In genomic region chr1:9111957-9112356, GRCh38 we compare ENCODE assay signal across 21 cellular contexts. TPM values are rescaled to one million over a fixed set of nuclear protein-coding genes. Genes with fewer than 3 reads are reported as not detected.
DNase-seq lines count a peak whose midpoint lies in the region; ATAC-seq and TF ChIP-seq lines count a peak whose summit lies in the region.
"Had no signal": no experiment of that assay in that cellular context is flagged by ENCODE, and none has a peak within 500 bp of the region (broad histone marks: within the 10 kb centered on the region; RNA-seq: fewer than 3 reads in every experiment).

No MANE protein-coding gene starts in this region.

- no peak overlapping the region for H3K4me3 Mint-ChIP-seq in activated CD8-positive, alpha-beta T cell treated with anti-CD3 and anti-CD28 coated beads for 36 hours
- no peak overlapping the region for H3K4me3 Mint-ChIP-seq in activated CD8-positive, alpha-beta T cell treated with anti-CD3 and anti-CD28 coated beads, Interleukin-2, amount 10 ng/mL, durations not matched to agents 7 days and 5 days
- no peak overlapping the region for H3K4me3 Mint-ChIP-seq in MCF 10A (ENCODE audit: unreplicated experiment)
- H3K4me3 Mint-ChIP-seq: activated naive CD8-positive, alpha-beta T cell treated with anti-CD3 and anti-CD28 coated beads, Interleukin-2, amount 10 ng/mL, durations not matched to agents 7 days and 5 days; naive thymus-derived CD8-positive, alpha-beta T cell had no signal

- H3K4me1 ChIP-seq in ovary (ENCODE audit: insufficient read depth), result peaks cover 1% of the 10 kb centered on the region

- no peak for TF ChIP-seq CTCF in activated CD8-positive, alpha-beta T cell treated with anti-CD3 and anti-CD28 coated beads for 36 hours (IDR thresholded peaks at IDR 0.05)
- TF ChIP-seq CTCF in GM12865 (IDR thresholded peaks at IDR 0.05; ENCODE audit: insufficient read depth, low read depth, low read length, missing control alignments) (no peak), MCF 10A (IDR thresholded peaks at IDR 0.05; ENCODE audit: unreplicated experiment) (no peak), ovary (IDR thresholded peaks at IDR 0.05) (no peak)

- H3K4me3 ChIP-seq in GM12865 (ENCODE audit: low read depth, low read length) (no peak overlapping the region), ovary (no peak overlapping the region)

- no peak for TF ChIP-seq POLR2A in ovary (IDR thresholded peaks at IDR 0.05)

- no peaks in the 10 kb centered on the region for H3K27me3 ChIP-seq in ovary

- H3K9me3 ChIP-seq in ovary, result no peaks in the 10 kb centered on the region

- no TSS peak for BruUV-seq in MCF 10A (replicated peaks; lab: Mats Ljungman, UMichigan)

- no peaks in the 10 kb centered on the region for H3K27me3 Mint-ChIP-seq in activated CD8-positive, alpha-beta T cell treated with anti-CD3 and anti-CD28 coated beads for 36 hours
- no peaks in the 10 kb centered on the region for H3K27me3 Mint-ChIP-seq in activated CD8-positive, alpha-beta T cell treated with anti-CD3 and anti-CD28 coated beads, Interleukin-2, amount 10 ng/mL, durations not matched to agents 7 days and 5 days (ENCODE audit: low read depth)
- no peaks in the 10 kb centered on the region for H3K27me3 Mint-ChIP-seq in MCF 10A (ENCODE audit: insufficient read depth, unreplicated experiment)
- H3K27me3 Mint-ChIP-seq: activated naive CD8-positive, alpha-beta T cell treated with anti-CD3 and anti-CD28 coated beads, Interleukin-2, amount 10 ng/mL, durations not matched to agents 7 days and 5 days; naive thymus-derived CD8-positive, alpha-beta T cell had no signal

- 89 to 95% (median 95%) methylated on average over 9 of the region's 9 CpGs for WGBS in ovary, 3 donors

- no peak for ATAC-seq in activated CD8-positive, alpha-beta T cell treated with anti-CD3 and anti-CD28 coated beads for 36 hours
- ATAC-seq in activated CD8-positive, alpha-beta T cell treated with anti-CD3 and anti-CD28 coated beads, Interleukin-2, amount 10 ng/mL, durations not matched to agents 7 days and 5 days, result no peak
- ATAC-seq: HCT116; naive thymus-derived CD8-positive, alpha-beta T cell had no signal

- no peaks in the 10 kb centered on the region for H3K36me3 Mint-ChIP-seq in activated CD8-positive, alpha-beta T cell treated with anti-CD3 and anti-CD28 coated beads for 36 hours (ENCODE audit: low read depth)
- H3K36me3 Mint-ChIP-seq in activated CD8-positive, alpha-beta T cell treated with anti-CD3 and anti-CD28 coated beads, Interleukin-2, amount 10 ng/mL, durations not matched to agents 7 days and 5 days (ENCODE audit: low read depth), result no peaks in the 10 kb centered on the region
- peaks cover 37% of the 10 kb centered on the region for H3K36me3 Mint-ChIP-seq in MCF 10A (ENCODE audit: insufficient read depth, unreplicated experiment)
- H3K36me3 Mint-ChIP-seq: activated naive CD8-positive, alpha-beta T cell treated with anti-CD3 and anti-CD28 coated beads, Interleukin-2, amount 10 ng/mL, durations not matched to agents 7 days and 5 days had no signal

- no peaks in the 10 kb centered on the region for H3K9me3 Mint-ChIP-seq in activated CD8-positive, alpha-beta T cell treated with anti-CD3 and anti-CD28 coated beads for 36 hours
- H3K9me3 Mint-ChIP-seq in activated CD8-positive, alpha-beta T cell treated with anti-CD3 and anti-CD28 coated beads, Interleukin-2, amount 10 ng/mL, durations not matched to agents 7 days and 5 days (ENCODE audit: insufficient read depth), result no peaks in the 10 kb centered on the region
- no peaks in the 10 kb centered on the region for H3K9me3 Mint-ChIP-seq in MCF 10A (ENCODE audit: unreplicated experiment)
- H3K9me3 Mint-ChIP-seq: activated naive CD8-positive, alpha-beta T cell treated with anti-CD3 and anti-CD28 coated beads, Interleukin-2, amount 10 ng/mL, durations not matched to agents 7 days and 5 days; naive thymus-derived CD8-positive, alpha-beta T cell had no signal

- CTCF ChIA-PET in activated CD8-positive, alpha-beta T cell treated with anti-CD3 and anti-CD28 coated beads for 36 hours (lab: Charles Lee), result interaction anchor here (1.1 to 3.2 kb wide), 12 partner anchors 9 to 155 kb away, joined by 3 to 63 read pairs (median 8); no protein-coding TSS in a partner anchor
- CTCF ChIA-PET in activated CD8-positive, alpha-beta T cell treated with anti-CD3 and anti-CD28 coated beads, Interleukin-2, amount 10 ng/mL, durations not matched to agents 7 days and 5 days (lab: Charles Lee), result interaction anchor here (0.7 to 4.5 kb wide), 9 partner anchors 9 to 379 kb away, joined by 3 to 44 read pairs (median 10); no protein-coding TSS in a partner anchor
- CTCF ChIA-PET in MCF 10A (lab: Yijun Ruan, JAX), result interaction anchor here (0.6 to 4.5 kb wide), 18 partner anchors 9 to 734 kb away, joined by 3 to 36 read pairs (median 4); no protein-coding TSS in a partner anchor

- H3K36me3 ChIP-seq in ovary, result no peaks in the 10 kb centered on the region

- peak; percentile 32 for DNase-seq in activated CD8-positive, alpha-beta T cell treated with anti-CD3 and anti-CD28 coated beads for 36 hours
- DNase-seq in activated CD8-positive, alpha-beta T cell treated with anti-CD3 and anti-CD28 coated beads, Interleukin-2, amount 10 ng/mL, durations not matched to agents 7 days and 5 days, result no peak
- peak; percentile 88 for DNase-seq in GM12865 (ENCODE audit: low read depth)
- DNase-seq in MCF 10A (ENCODE audit: unreplicated experiment), result peak; percentile 20
- peak in 3 of 5 donors; percentile 26 to 32 (median 26) for DNase-seq in ovary
- no peak for DNase-seq in AG20443 (ENCODE audit: low spot score)
- DNase-seq in A172 (ENCODE audit: low spot score), result no peak
- DNase-seq in cardiac septum (ENCODE audit: low spot score), result no peak
- DNase-seq: ACHN; activated naive CD8-positive, alpha-beta T cell treated with anti-CD3 and anti-CD28 coated beads, Interleukin-2, amount 10 ng/mL, durations not matched to agents 7 days and 5 days; cortex of kidney; foreskin melanocyte; mesenchymal stem cell; naive thymus-derived CD8-positive, alpha-beta T cell; NCI-H1436; NCI-H526 treated with DMSO at 0.1 percent for 48 hours; SHP77 treated with DMSO at 0.1 percent for 48 hours; stimulated activated CD4-positive, alpha-beta T cell treated with anti-CD3 and anti-CD28 coated beads, Interleukin-4, amount 100 ng/mL, for 24 hours had no signal

- no peak overlapping the region for H3K27ac Mint-ChIP-seq in activated CD8-positive, alpha-beta T cell treated with anti-CD3 and anti-CD28 coated beads for 36 hours
- H3K27ac Mint-ChIP-seq in activated CD8-positive, alpha-beta T cell treated with anti-CD3 and anti-CD28 coated beads, Interleukin-2, amount 10 ng/mL, durations not matched to agents 7 days and 5 days, result no peak overlapping the region
- no peak overlapping the region for H3K27ac Mint-ChIP-seq in MCF 10A (ENCODE audit: low read depth, unreplicated experiment)
- H3K27ac Mint-ChIP-seq: activated naive CD8-positive, alpha-beta T cell treated with anti-CD3 and anti-CD28 coated beads, Interleukin-2, amount 10 ng/mL, durations not matched to agents 7 days and 5 days had no signal

- POLR2A ChIA-PET in activated CD8-positive, alpha-beta T cell treated with anti-CD3 and anti-CD28 coated beads for 36 hours (lab: Charles Lee), result no interaction called here
- POLR2A ChIA-PET in activated CD8-positive, alpha-beta T cell treated with anti-CD3 and anti-CD28 coated beads, Interleukin-2, amount 10 ng/mL, durations not matched to agents 7 days and 5 days (lab: Charles Lee), result no interaction called here
- POLR2A ChIA-PET in MCF 10A (lab: Yijun Ruan, JAX), result interaction anchor here (0.7 to 2.9 kb wide), 3 partner anchors 16 to 84 kb away, joined by 3 to 29 read pairs (median 5); partner anchors contain the start of gene GPR157

- peaks cover 2% of the 10 kb centered on the region for H3K4me1 Mint-ChIP-seq in activated CD8-positive, alpha-beta T cell treated with anti-CD3 and anti-CD28 coated beads for 36 hours (ENCODE audit: low read depth)
- peaks cover 16% of the 10 kb centered on the region for H3K4me1 Mint-ChIP-seq in activated CD8-positive, alpha-beta T cell treated with anti-CD3 and anti-CD28 coated beads, Interleukin-2, amount 10 ng/mL, durations not matched to agents 7 days and 5 days (ENCODE audit: low read depth)
- peaks cover 41% of the 10 kb centered on the region for H3K4me1 Mint-ChIP-seq in MCF 10A (ENCODE audit: insufficient read depth, unreplicated experiment)

- no peak overlapping the region for H3K27ac ChIP-seq in ovary
- H3K27ac ChIP-seq: C4-2B had no signal

- TF ChIP-seq EP300 in ovary (IDR thresholded peaks at IDR 0.05), result no peak

- intact Hi-C loops in activated CD8-positive, alpha-beta T cell treated with anti-CD3 and anti-CD28 coated beads for 36 hours (cut with micrococcal nuclease), result loop anchor here (2.0 kb wide), 1 partner anchor 85 kb away; no protein-coding TSS in a partner anchor
- intact Hi-C loops in MCF 10A (cut with micrococcal nuclease), result loop anchor here (2.0 to 10.0 kb wide), 2 partner anchors 17 to 173 kb away; partner anchors contain the start of gene GPR157
- intact Hi-C loops in ovary (cut with DNase I), result loop anchor here in 3 of 4 donors (2.0 to 10.0 kb wide), 3 partner anchors 85 to 383 kb away; no protein-coding TSS in a partner anchor
- intact Hi-C loops in cardiac septum (cut with DNase I), result loop anchor here (5.0 to 10.0 kb wide), 2 partner anchors 343 to 380 kb away; no protein-coding TSS in a partner anchor

RNA-seq across cellular contexts. Expression of gene GPR157, which starts 16.9 kb away (rescaled TPM):
- 1 to 10 TPM; 3.4 to 4.7 TPM for total RNA-seq in activated CD8-positive, alpha-beta T cell treated with anti-CD3 and anti-CD28 coated beads for 36 hours
- total RNA-seq in activated CD8-positive, alpha-beta T cell treated with anti-CD3 and anti-CD28 coated beads, Interleukin-2, amount 10 ng/mL, durations not matched to agents 7 days and 5 days, result 1 to 10 TPM; 1.2 to 1.4 TPM
- total RNA-seq in MCF 10A (2022) (8.1 and 12.7 TPM in 2 replicates), ovary (10 to 100 TPM in 4 of 7 donors, 1 to 10 TPM in 3; 4.8 to 17.8 (median 12.2) TPM), cardiac septum (23.0 TPM)
- 1 to 10 TPM; 3.1 to 3.6 TPM for polyA plus RNA-seq in ovary
- total RNA-seq in A172 (2014; rRNA removed; shearing (Covaris generic)), result 2.3 and 4.2 TPM in 2 replicates

RNA-seq across cellular contexts. Expression of gene SLC2A5, which starts 42.5 kb away (rescaled TPM):
- total RNA-seq in activated CD8-positive, alpha-beta T cell treated with anti-CD3 and anti-CD28 coated beads for 36 hours, result not detected
- not detected for total RNA-seq in activated CD8-positive, alpha-beta T cell treated with anti-CD3 and anti-CD28 coated beads, Interleukin-2, amount 10 ng/mL, durations not matched to agents 7 days and 5 days
- total RNA-seq in MCF 10A (2022) (0.39 and 0.61 TPM in 2 replicates), ovary (10 to 100 TPM in 1 of 7 donors, 1 to 10 TPM in 6; 3.4 to 19.4 (median 5.6) TPM), cardiac septum (1.5 TPM)
- polyA plus RNA-seq in ovary, result 1 to 10 TPM in 1 of 2 donors, under 1 TPM in 1; 0.64 to 6.7 TPM
- total RNA-seq in A172 (2014; rRNA removed; shearing (Covaris generic)), result not detected in 2 replicates
- total RNA-seq: activated naive CD8-positive, alpha-beta T cell treated with anti-CD3 and anti-CD28 coated beads, Interleukin-2, amount 10 ng/mL, durations not matched to agents 7 days and 5 days; T-helper 1 cell treated with Interleukin-12 subunit alpha and Interleukin-12 subunit beta and Interleukin-4 antibody, amounts not matched to agents 30 ng/mL and 1 ng/mL, for 36 hours had no signal
- polyA plus RNA-seq: naive thymus-derived CD8-positive, alpha-beta T cell had no signal

Comparison
In these comparisons a context has a peak if more than half of its experiments do, and no peak if none do; other contexts are left out.
1. DNase-seq: peak in activated CD8-positive, alpha-beta T cell treated with anti-CD3 and anti-CD28 coated beads for 36 hours (single experiment), GM12865 (single experiment), MCF 10A (single experiment) and ovary (3 of 5); none in activated CD8-positive, alpha-beta T cell treated with anti-CD3 and anti-CD28 coated beads, Interleukin-2, amount 10 ng/mL, durations not matched to agents 7 days and 5 days (single experiment), AG20443 (single experiment), A172 (single experiment) and cardiac septum (single experiment).